ENCODE assay signal across 18 cellular contexts in genomic region chr14:105541218-105541617, GRCh38.
"Had no signal": no experiment of that assay in that cellular context is flagged by ENCODE, and none has a peak within 500 bp of the region (broad histone marks: within the 10 kb centered on the region; RNA-seq: fewer than 3 reads in every experiment).

No MANE protein-coding gene starts in this region.

- H3K27me3 ChIP-seq: colonic mucosa, foreskin keratinocyte, hepatocyte had no signal

- H3K4me3 ChIP-seq: colonic mucosa, dorsolateral prefrontal cortex, esophagus muscularis mucosa, gastroesophageal sphincter, heart left ventricle, hepatocyte, left lung, lower lobe of right lung, mucosa of descending colon had no signal

- H3K9me3 ChIP-seq: colonic mucosa, mucosa of descending colon had no signal

- DNase-seq: colonic mucosa; dermis blood vessel endothelial cell; effector CD4-positive, alpha-beta T cell; effector memory CD4-positive, alpha-beta T cell; foreskin keratinocyte; heart left ventricle; hypothalamus; left cardiac atrium; left lung; left ventricle myocardium superior; lower lobe of right lung; mesenchymal stem cell; mucosa of descending colon; naive B cell had no signal

- H3K27ac ChIP-seq: colonic mucosa, dorsolateral prefrontal cortex, esophagus muscularis mucosa, foreskin keratinocyte, gastroesophageal sphincter, heart left ventricle, hepatocyte, left lung, lower lobe of right lung had no signal

- H3K4me2 ChIP-seq: hepatocyte had no signal

- H3K4me1 ChIP-seq: colonic mucosa, foreskin keratinocyte had no signal

- H3K36me3 ChIP-seq: colonic mucosa, esophagus muscularis mucosa, gastroesophageal sphincter, heart left ventricle, left lung, lower lobe of right lung had no signal
